In the genomic region with DNA sequence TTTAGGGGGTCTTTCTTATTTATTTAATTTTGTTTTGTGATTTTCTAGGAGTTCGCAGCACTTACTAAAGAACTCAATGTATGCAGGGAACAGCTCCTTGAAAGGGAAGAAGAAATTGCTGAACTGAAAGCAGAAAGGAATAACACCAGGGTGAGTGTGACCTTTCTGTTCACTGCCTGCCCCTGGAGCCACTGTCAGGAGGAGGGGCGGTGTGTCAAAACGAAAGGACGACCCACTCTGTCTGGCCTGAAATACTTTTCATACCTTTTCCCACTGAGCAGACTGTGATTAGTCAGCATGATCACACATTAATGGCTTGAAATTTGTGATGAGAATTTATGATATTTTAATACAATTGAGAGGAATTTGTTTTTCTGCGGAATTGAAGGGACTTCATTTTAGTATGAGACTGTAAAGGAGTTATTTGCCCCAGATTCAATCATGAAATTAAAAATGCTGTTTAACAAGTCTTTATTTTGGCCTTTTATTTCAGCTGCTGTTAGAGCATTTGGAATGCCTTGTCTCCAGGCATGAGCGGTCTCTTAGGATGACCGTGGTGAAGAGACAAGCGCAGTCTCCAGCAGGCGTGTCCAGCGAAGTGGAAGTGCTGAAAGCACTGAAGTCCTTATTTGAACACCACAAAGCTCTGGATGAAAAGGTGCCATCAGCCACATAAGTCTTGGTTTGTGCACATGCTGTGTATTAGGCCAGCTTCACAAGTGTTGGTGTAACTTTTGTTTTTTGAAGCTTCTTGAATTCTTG, we compare ENCODE assay signal across 9 cellular contexts. TPM values are rescaled to one million over a fixed set of nuclear protein-coding genes. Genes with fewer than 3 reads are reported as not detected.
DNase-seq lines count a peak whose midpoint lies in the region; ATAC-seq and TF ChIP-seq lines count a peak whose summit lies in the region.
"Had no signal": no experiment of that assay in that cellular context is flagged by ENCODE, and none has a peak within 500 bp of the region (broad histone marks: within the 10 kb centered on the region; RNA-seq: fewer than 3 reads in every experiment).

No MANE protein-coding gene starts in this region.

- no peak for TF ChIP-seq POLR2A in uterus (IDR thresholded peaks at IDR 0.05)

- H3K9me3 ChIP-seq in HUES48 (ENCODE audit: control insufficient read depth, insufficient read depth, low read length): no peaks in the 10 kb centered on the region
- no peaks in the 10 kb centered on the region for H3K9me3 ChIP-seq in uterus

- DNase-seq in medulla oblongata (ENCODE audit: extremely low spot score) (peak; percentile 43), NCI-H2196 (lab: John Stamatoyannopoulos, UW; ENCODE audit: unreplicated experiment) (no peak), A172 (ENCODE audit: low spot score) (no peak), uterus (no peak)
- DNase-seq: activated CD4-positive, alpha-beta T cell treated with anti-CD3 and anti-CD28 coated beads for 36 hours had no signal

- H3K27me3 ChIP-seq in ACC112 (ENCODE audit: insufficient read depth, low read length): no peaks in the 10 kb centered on the region
- no peaks in the 10 kb centered on the region for H3K27me3 ChIP-seq in HUES48 (ENCODE audit: control insufficient read depth, insufficient read depth, low read length)
- H3K27me3 ChIP-seq in uterus: no peaks in the 10 kb centered on the region

- peak; percentile 59 for ATAC-seq in GM19035 (IDR thresholded peaks at IDR 0.05; ENCODE audit: unreplicated experiment)
- no peak for ATAC-seq in GM19324 (IDR thresholded peaks at IDR 0.05; ENCODE audit: low FRiP score, unreplicated experiment)
- ATAC-seq: activated CD4-positive, alpha-beta T cell treated with anti-CD3 and anti-CD28 coated beads for 36 hours had no signal

- H3K4me3 ChIP-seq in ACC112 (ENCODE audit: low read depth, low read length) (no peak overlapping the region), HUES48 (ENCODE audit: low read depth, low read length) (no peak overlapping the region), uterus (no peak overlapping the region)

- peaks cover 11% of the 10 kb centered on the region for H3K79me2 ChIP-seq in ACC112 (ENCODE audit: control insufficient read depth, insufficient read depth, low read length, unreplicated experiment)

- no peak overlapping the region for H3K9ac ChIP-seq in HUES48 (ENCODE audit: low read depth, low read length)

- H2AFZ ChIP-seq in ACC112 (ENCODE audit: low read length, unreplicated experiment): no peak overlapping the region

- H3K4me1 ChIP-seq in ACC112 (ENCODE audit: control insufficient read depth, insufficient read depth, low read length, unreplicated experiment) (peaks cover 42% of the 10 kb centered on the region), HUES48 (ENCODE audit: control insufficient read depth, insufficient read depth, low read length) (peaks cover 1% of the 10 kb centered on the region; the same call in 1 of the 2 replicates), uterus (no peaks in the 10 kb centered on the region)

- H3K27ac ChIP-seq in ACC112 (ENCODE audit: low read depth, low read length) (peak overlapping the region; percentile 66), HUES48 (ENCODE audit: low read depth, low read length) (peak overlapping the region; percentile 15), uterus (peak overlapping the region in 1 of 2 donors; percentile 28)

- peaks cover 14% of the 10 kb centered on the region for H3K36me3 ChIP-seq in ACC112 (ENCODE audit: insufficient read depth, low read length)
- peaks cover 94% of the 10 kb centered on the region for H3K36me3 ChIP-seq in HUES48 (ENCODE audit: control insufficient read depth, insufficient read depth, low read length)
- H3K36me3 ChIP-seq in uterus: no peaks in the 10 kb centered on the region

- intact Hi-C loops in uterus (cut with DNase I; ENCODE audit: low total_unique reads): no loop called here

- TF ChIP-seq CTCF in uterus (IDR thresholded peaks at IDR 0.05): no peak

RNA-seq across cellular contexts. Expression of a gene that starts 54.0 kb away (rescaled TPM):
- total RNA-seq in A172 (2014; rRNA removed; shearing (Covaris generic)): 51.5 and 65.9 TPM in 2 replicates
- total RNA-seq in uterus: 10 to 100 TPM; 18.8 to 79.7 (median 39.1) TPM
